ENCODE assay signal across 12 cellular contexts in the genomic region with DNA sequence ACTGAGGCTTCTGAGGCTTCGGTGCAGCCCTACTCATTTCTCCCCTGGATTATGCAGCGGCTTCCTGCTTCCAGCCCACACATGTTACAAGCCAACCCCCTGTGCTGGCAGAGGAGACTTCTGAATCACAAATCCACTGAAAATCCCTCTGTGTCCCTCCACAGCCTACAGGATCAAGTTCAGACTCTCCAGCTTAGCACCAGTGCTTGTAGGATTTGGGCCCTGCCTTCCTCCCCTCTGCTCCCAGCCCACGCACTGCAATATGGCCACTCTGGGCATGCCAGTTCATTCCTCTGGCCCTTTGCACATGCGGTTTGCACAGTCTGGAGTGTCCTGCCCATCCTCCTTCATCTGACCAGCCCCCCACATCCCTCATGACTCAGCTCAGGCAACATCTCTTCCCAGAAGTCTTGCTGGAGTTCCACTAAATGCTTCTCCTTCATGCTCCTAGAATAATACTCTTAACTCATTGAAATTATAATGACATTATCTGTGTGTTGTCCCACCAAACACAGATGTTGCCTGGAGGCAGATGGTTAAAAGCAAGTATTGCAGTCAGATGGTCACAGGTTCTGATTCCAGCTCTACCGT. TPM values are rescaled to one million over a fixed set of nuclear protein-coding genes. Genes with fewer than 3 reads are reported as not detected.
DNase-seq lines count a peak whose midpoint lies in the region; ATAC-seq, FAIRE-seq and TF ChIP-seq lines count a peak whose summit lies in the region.
"Had no signal": no experiment of that assay in that cellular context is flagged by ENCODE, and none has a peak within 500 bp of the region (broad histone marks: within the 10 kb centered on the region; RNA-seq: fewer than 3 reads in every experiment).

No MANE protein-coding gene starts in this region.

- no peaks in the 10 kb centered on the region for H3K79me2 ChIP-seq in OCI-LY7 (ENCODE audit: insufficient read depth, low read depth, low read length)

- no TSS peak for BruUV-seq in MCF 10A (replicated peaks; lab: Mats Ljungman, UMichigan)
- BruUV-seq in OCI-LY7 (replicated peaks; lab: Mats Ljungman, UMichigan): no TSS peak

- TF ChIP-seq CTCF in MCF 10A (IDR thresholded peaks at IDR 0.05; ENCODE audit: unreplicated experiment) (no peak), breast epithelium (IDR thresholded peaks at IDR 0.05) (no peak), WERI-Rb-1 (IDR thresholded peaks at IDR 0.05; ENCODE audit: low read depth, low read length) (no peak), OCI-LY7 (conservative IDR thresholded peaks at IDR 0.05; ENCODE audit: low read length) (no peak)

- POLR2A ChIA-PET in MCF 10A (lab: Yijun Ruan, JAX) (interaction anchor here (0.6 kb wide), 1 partner anchor 178 kb away, joined by 3 read pairs; no protein-coding TSS in a partner anchor), OCI-LY7 (lab: Charles Lee) (no interaction called here)

- no peaks in the 10 kb centered on the region for H3K36me3 ChIP-seq in breast epithelium
- no peaks in the 10 kb centered on the region for H3K36me3 ChIP-seq in WERI-Rb-1
- no peaks in the 10 kb centered on the region for H3K36me3 ChIP-seq in OCI-LY7 (ENCODE audit: insufficient read depth, low read length)

- H4K20me1 ChIP-seq in OCI-LY7 (ENCODE audit: insufficient read depth, low read length): no peaks in the 10 kb centered on the region

- no peaks in the 10 kb centered on the region for H3K4me1 ChIP-seq in breast epithelium
- no peaks in the 10 kb centered on the region for H3K4me1 ChIP-seq in OCI-LY7 (ENCODE audit: insufficient read depth, low read length, poor library complexity, severe bottlenecking)

- no peak for ATAC-seq in HG02852 (IDR thresholded peaks at IDR 0.05; ENCODE audit: unreplicated experiment)
- ATAC-seq: activated naive CD4-positive, alpha-beta T cell treated with anti-CD3 and anti-CD28 coated beads, Interleukin-2, amount 50 U/mL, for 72 hours had no signal

- TF ChIP-seq POLR2A in breast epithelium (IDR thresholded peaks at IDR 0.05): no peak

- H3K4me1 Mint-ChIP-seq in MCF 10A (ENCODE audit: insufficient read depth, unreplicated experiment): peaks cover 11% of the 10 kb centered on the region

- H3K9me2 ChIP-seq in OCI-LY7 (ENCODE audit: insufficient read depth, low read length): no peaks in the 10 kb centered on the region

- H2AFZ ChIP-seq in OCI-LY7 (ENCODE audit: low read length): no peak overlapping the region

- H3K27me3 ChIP-seq in breast epithelium: no peaks in the 10 kb centered on the region
- H3K27me3 ChIP-seq in WERI-Rb-1 (ENCODE audit: insufficient read depth, low read depth, severe bottlenecking): no peaks in the 10 kb centered on the region

- FAIRE-seq in RCC 7860 (lab: Jason Lieb, UNC): no peak

- H3K27ac Mint-ChIP-seq in MCF 10A (ENCODE audit: low read depth, unreplicated experiment): no peak overlapping the region
- H3K27ac Mint-ChIP-seq: T-helper 2 cell treated with Interferon-gamma antibody and Interleukin-4, amounts not matched to agents 5 μg/mL and 100 μg/mL, for 36 hours had no signal

- H3K4me3 Mint-ChIP-seq in MCF 10A (ENCODE audit: unreplicated experiment): no peak overlapping the region
- H3K4me3 Mint-ChIP-seq: T-helper 2 cell treated with Interferon-gamma antibody and Interleukin-4, amounts not matched to agents 5 μg/mL and 100 μg/mL, for 36 hours had no signal

- H3K4me3 ChIP-seq in breast epithelium (no peak overlapping the region), WERI-Rb-1 (ENCODE audit: low read depth, low read length) (no peak overlapping the region), OCI-LY7 (ENCODE audit: low read depth, low read length, poor library complexity, severe bottlenecking) (no peak overlapping the region)

- no peak overlapping the region for H3K4me2 ChIP-seq in OCI-LY7 (ENCODE audit: low read length)

- peaks cover 7% of the 10 kb centered on the region for H3K27me3 Mint-ChIP-seq in MCF 10A (ENCODE audit: insufficient read depth, unreplicated experiment)

- H3K27ac ChIP-seq in breast epithelium: no peak overlapping the region
- peak overlapping the region; percentile 67 for H3K27ac ChIP-seq in WERI-Rb-1
- H3K27ac ChIP-seq in OCI-LY7 (ENCODE audit: low read depth, low read length, poor library complexity, severe bottlenecking): no peak overlapping the region

- intact Hi-C loops in MCF 10A (cut with micrococcal nuclease): no loop called here
- intact Hi-C loops in breast epithelium (cut with DNase I; ENCODE audit: low total_unique reads): no loop called here
- intact Hi-C loops in OCI-LY7 (cut with micrococcal nuclease; ENCODE audit: unreplicated experiment): no loop called here

- H3K9me3 Mint-ChIP-seq in MCF 10A (ENCODE audit: unreplicated experiment): no peaks in the 10 kb centered on the region
- H3K9me3 Mint-ChIP-seq: activated naive CD4-positive, alpha-beta T cell treated with anti-CD3 and anti-CD28 coated beads, Interleukin-2, amount 50 U/mL, for 72 hours; T-helper 2 cell treated with Interferon-gamma antibody and Interleukin-4, amounts not matched to agents 5 μg/mL and 100 μg/mL, for 36 hours had no signal

- no peaks in the 10 kb centered on the region for H3K36me3 Mint-ChIP-seq in MCF 10A (ENCODE audit: insufficient read depth, unreplicated experiment)
- H3K36me3 Mint-ChIP-seq: activated naive CD4-positive, alpha-beta T cell treated with anti-CD3 and anti-CD28 coated beads, Interleukin-2, amount 50 U/mL, for 72 hours had no signal

- CTCF ChIA-PET in MCF 10A (lab: Yijun Ruan, JAX): no interaction called here
- CTCF ChIA-PET in OCI-LY7 (lab: Charles Lee; ENCODE audit: unreplicated experiment): no interaction called here

- no peaks in the 10 kb centered on the region for H3K9me3 ChIP-seq in breast epithelium
- peaks cover 2% of the 10 kb centered on the region for H3K9me3 ChIP-seq in WERI-Rb-1 (ENCODE audit: severe bottlenecking)
- H3K9me3 ChIP-seq in OCI-LY7 (ENCODE audit: low read length): no peaks in the 10 kb centered on the region

- peak; percentile 22 for DNase-seq in MCF 10A (ENCODE audit: unreplicated experiment)
- DNase-seq in breast epithelium (ENCODE audit: low spot score in 2 of 2): no peak
- DNase-seq in WERI-Rb-1: peak; percentile 95
- DNase-seq in glomerular visceral epithelial cell (ENCODE audit: extremely low spot score): peak; percentile 27
- no peak for DNase-seq in OCI-LY7 (ENCODE audit: low spot score)
- no peak for DNase-seq in RCC 7860 (ENCODE audit: low spot score)
- DNase-seq in RPMI8226: no peak
- DNase-seq: mesendoderm, NCI-H146 had no signal

RNA-seq across cellular contexts. Expression of gene MDGA1, which starts 15.9 kb away (rescaled TPM):
- total RNA-seq in MCF 10A (2022) (0.05 TPM in 1 of 2 replicates, not detected in the other), breast epithelium (1 to 10 TPM; 1.6 to 4.3 (median 4.3) TPM), OCI-LY7 (2022) (0.17 and 0.32 TPM in 2 replicates)
- 0.22 and 0.33 TPM in 2 replicates for total RNA-seq in OCI-LY7 (2014; rRNA removed; shearing (Covaris generic))

Comparison
In these comparisons a context has a peak if more than half of its experiments do, and no peak if none do; other contexts are left out.
1. DNase-seq: peak in MCF 10A (single experiment), WERI-Rb-1 (single experiment) and glomerular visceral epithelial cell (single experiment); none in breast epithelium (0 of 2), OCI-LY7 (single experiment), RCC 7860 (single experiment) and RPMI8226 (single experiment).